ENCODE assay signal across 10 cellular contexts in genomic region chr10:15715619-15716227, GRCh38. TPM values are rescaled to one million over a fixed set of nuclear protein-coding genes. Genes with fewer than 3 reads are reported as not detected.
A peak's percentile ranks its signal among the peaks of the same experiment; 100 is the strongest.
DNase-seq lines count a peak whose midpoint lies in the region; ATAC-seq and TF ChIP-seq lines count a peak whose summit lies in the region.
"Had no signal": no experiment of that assay in that cellular context is flagged by ENCODE, and none has a peak within 500 bp of the region (broad histone marks: within the 10 kb centered on the region; RNA-seq: fewer than 3 reads in every experiment).

No MANE protein-coding gene starts in this region.

- no peaks in the 10 kb centered on the region for H3K27me3 ChIP-seq in Loucy (ENCODE audit: insufficient read depth, low read length, poor library complexity, severe bottlenecking)

- DNase-seq in dermis blood vessel endothelial cell: peak; percentile 63
- peak; percentile 6 for DNase-seq in midbrain (lab: John Stamatoyannopoulos, UW)
- no peak for DNase-seq in NCI-H1048 (lab: John Stamatoyannopoulos, UW)
- no peak for DNase-seq in effector memory CD8-positive, alpha-beta T cell
- DNase-seq in stimulated activated naive CD8-positive, alpha-beta T cell treated with anti-CD3 and anti-CD28 coated beads, Interleukin-15, Interleukin-2, amounts not matched to agents 100 U/mL and 50 U/mL, for 24 hours: no peak

- H3K27ac Mint-ChIP-seq in effector memory CD8-positive, alpha-beta T cell: no peak overlapping the region

- no peak overlapping the region for H3K27ac ChIP-seq in C4-2B
- H3K27ac ChIP-seq: SK-N-MC, suprapubic skin had no signal

- ATAC-seq in effector memory CD8-positive, alpha-beta T cell (replicated peaks): no peak
- ATAC-seq in GM18867 (IDR thresholded peaks at IDR 0.05; ENCODE audit: unreplicated experiment): no peak
- no peak for ATAC-seq in stimulated activated naive CD8-positive, alpha-beta T cell treated with anti-CD3 and anti-CD28 coated beads, Interleukin-15, Interleukin-2, amounts not matched to agents 100 U/mL and 50 U/mL, for 24 hours

- H3K9ac ChIP-seq in Loucy (ENCODE audit: low read depth, low read length, poor library complexity, severe bottlenecking): no peak overlapping the region

- H3F3A ChIP-seq in Loucy (ENCODE audit: low read depth): no peaks in the 10 kb centered on the region

- H3K36me3 ChIP-seq in Loucy (ENCODE audit: insufficient read depth, low read length): no peaks in the 10 kb centered on the region
- H3K36me3 ChIP-seq: suprapubic skin had no signal

- H3K4me2 ChIP-seq in Loucy (ENCODE audit: low read depth, low read length, poor library complexity, severe bottlenecking): no peak overlapping the region

- H3K4me1 Mint-ChIP-seq in effector memory CD8-positive, alpha-beta T cell (ENCODE audit: low read depth in 2 of 2): peaks cover 0 to 3% of the 10 kb centered on the region in 2 donors

- no peaks in the 10 kb centered on the region for H3K9me2 ChIP-seq in Loucy (replicated peaks; ENCODE audit: low read depth, low read length)

- H3K79me2 ChIP-seq in Loucy (ENCODE audit: insufficient read depth, low read length): no peaks in the 10 kb centered on the region

- H3K9me3 ChIP-seq in Loucy (ENCODE audit: insufficient read depth, low read depth, low read length): no peaks in the 10 kb centered on the region
- H3K9me3 ChIP-seq: suprapubic skin had no signal

- no peaks in the 10 kb centered on the region for H3K4me1 ChIP-seq in Loucy (ENCODE audit: insufficient read depth, low read length, poor library complexity, severe bottlenecking)

- no peaks in the 10 kb centered on the region for H4K20me1 ChIP-seq in Loucy (ENCODE audit: insufficient read depth, low read length, poor library complexity, severe bottlenecking)

- no peaks in the 10 kb centered on the region for H3K9me3 Mint-ChIP-seq in effector memory CD8-positive, alpha-beta T cell

- H3K4me3 ChIP-seq in Loucy (ENCODE audit: low read length, poor library complexity, severe bottlenecking): no peak overlapping the region
- H3K4me3 ChIP-seq: SK-N-MC, suprapubic skin had no signal

- TF ChIP-seq CTCF in C4-2B (conservative IDR thresholded peaks at IDR 0.05) (peak; percentile 74), Loucy (conservative IDR thresholded peaks at IDR 0.05; ENCODE audit: low read length) (peak; percentile 49; the same call in 1 of the 2 replicates)

- no peaks in the 10 kb centered on the region for H3K36me3 Mint-ChIP-seq in effector memory CD8-positive, alpha-beta T cell (ENCODE audit: insufficient read depth)

- no peak overlapping the region for H3K4me3 Mint-ChIP-seq in effector memory CD8-positive, alpha-beta T cell

- H2AFZ ChIP-seq in Loucy (ENCODE audit: low read length): no peak overlapping the region

- H3K27me3 Mint-ChIP-seq in effector memory CD8-positive, alpha-beta T cell: peaks cover 34 to 60% of the 10 kb centered on the region in 2 donors

RNA-seq across cellular contexts. Expression of gene ITGA8, which starts 4.0 kb away (rescaled TPM):
- 0.23 and 0.34 TPM in 2 replicates for total RNA-seq in dermis blood vessel endothelial cell

Comparison
In these comparisons a context has a peak if more than half of its experiments do, and no peak if none do; other contexts are left out.
1. DNase-seq: peak in dermis blood vessel endothelial cell (single experiment) and midbrain (single experiment); none in NCI-H1048 (single experiment), effector memory CD8-positive, alpha-beta T cell (0 of 3) and stimulated activated naive CD8-positive, alpha-beta T cell treated with anti-CD3 and anti-CD28 coated beads, Interleukin-15, Interleukin-2, amounts not matched to agents 100 U/mL and 50 U/mL, for 24 hours (single experiment).